ENCODE assay signal across 8 cellular contexts in genomic region chr6:144343736-144344428, GRCh38. TPM values are rescaled to one million over a fixed set of nuclear protein-coding genes. Genes with fewer than 3 reads are reported as not detected.
DNase-seq lines count a peak whose midpoint lies in the region; ATAC-seq and TF ChIP-seq lines count a peak whose summit lies in the region.

No MANE protein-coding gene starts in this region.

- H3K9ac ChIP-seq in endodermal cell (ENCODE audit: extremely low read depth, low read length, poor library complexity, severe bottlenecking) = no peak overlapping the region
- peak overlapping the region in 1 of 3 donors; percentile 48 for H3K9ac ChIP-seq in skeletal muscle tissue (ENCODE audit: low read depth in 1 of 3, low read length in 3 of 3)

- H3K4me3 ChIP-seq in Peyer's patch = peak overlapping the region; percentile 6 to 41 (median 34)
- no peak overlapping the region for H3K4me3 ChIP-seq in endodermal cell (ENCODE audit: low read length)
- H3K4me3 ChIP-seq in skeletal muscle tissue (ENCODE audit: low read length in 3 of 3) = peak overlapping the region in 1 of 3 donors; percentile 28

- H3K27ac ChIP-seq in Peyer's patch = peak overlapping the region; percentile 66 to 79 (median 76)
- H3K27ac ChIP-seq in endodermal cell (ENCODE audit: low read depth, low read length) = no peak overlapping the region
- H3K27ac ChIP-seq in skeletal muscle tissue (ENCODE audit: low read depth, low read length) = peak overlapping the region; percentile 45

- 83 to 88% methylated on average over 8 to 10 of the region's 10 CpGs for WGBS in endodermal cell (ENCODE audit: insufficient coverage in 1 of 2, insufficient read length in 1 of 2), 2 experiments

- DNase-seq in activated CD4-positive, CD25-positive, alpha-beta regulatory T cell treated with anti-CD3 and anti-CD28 coated beads, Interleukin-2, amount 50 U/mL, for 72 hours = no peak
- DNase-seq in Peyer's patch (peak in 2 of 3 donors; percentile 65 to 76), endodermal cell (no peak), ACHN (no peak), SK-N-DZ (ENCODE audit: low spot score) (no peak)

- H3K9me3 ChIP-seq in Peyer's patch (no peaks in the 10 kb centered on the region), endodermal cell (ENCODE audit: control insufficient read depth, low read length) (no peaks in the 10 kb centered on the region), skeletal muscle tissue (ENCODE audit: control insufficient read depth in 3 of 3, low read length in 3 of 3) (no peaks in the 10 kb centered on the region)

- peaks cover 4% of the 10 kb centered on the region for H3K36me3 Mint-ChIP-seq in endodermal cell (ENCODE audit: low read depth)

- in situ Hi-C loops in ACHN (cut with HindIII; ENCODE audit: low pct_ligation_motif_present, low pct_unique_long_range_greater_than_20kb, low sequenced_read_pairs) = no loop called here

- peaks cover 20% of the 10 kb centered on the region for H3K4me1 Mint-ChIP-seq in endodermal cell

- TF ChIP-seq POLR2A in Peyer's patch (IDR thresholded peaks at IDR 0.05) = no peak

- no peaks in the 10 kb centered on the region for H3K9me3 Mint-ChIP-seq in endodermal cell

- H3K4me3 Mint-ChIP-seq in endodermal cell = no peak overlapping the region

- TF ChIP-seq CTCF in Peyer's patch (IDR thresholded peaks at IDR 0.05) (no peak), endodermal cell (conservative IDR thresholded peaks at IDR 0.05) (no peak)

- no peaks in the 10 kb centered on the region for H3K36me3 ChIP-seq in Peyer's patch
- peaks cover 3% of the 10 kb centered on the region for H3K36me3 ChIP-seq in endodermal cell (ENCODE audit: control insufficient read depth, insufficient read depth, low read length)
- no peaks in the 10 kb centered on the region for H3K36me3 ChIP-seq in skeletal muscle tissue (ENCODE audit: control insufficient read depth in 3 of 3, insufficient read depth in 3 of 3, low read length in 3 of 3)

- H3K27ac Mint-ChIP-seq in endodermal cell = peak overlapping the region; percentile 53

- peak; percentile 39 to 51 for ATAC-seq in activated CD4-positive, CD25-positive, alpha-beta regulatory T cell treated with anti-CD3 and anti-CD28 coated beads, Interleukin-2, amount 50 U/mL, for 24 hours
- ATAC-seq in HG02943 (IDR thresholded peaks at IDR 0.05; ENCODE audit: low read depth, unreplicated experiment) = peak; percentile 58

- H3K27me3 Mint-ChIP-seq in endodermal cell (ENCODE audit: insufficient read depth) = no peaks in the 10 kb centered on the region

- peaks cover 0 to 36% (median 14%) of the 10 kb centered on the region in 4 donors for H3K4me1 ChIP-seq in Peyer's patch
- no peaks in the 10 kb centered on the region for H3K4me1 ChIP-seq in endodermal cell (ENCODE audit: control insufficient read depth, insufficient read depth, low read length)
- H3K4me1 ChIP-seq in skeletal muscle tissue (ENCODE audit: control insufficient read depth in 3 of 3, insufficient read depth in 3 of 3, low read length in 3 of 3) = peaks cover 20 to 34% (median 30%) of the 10 kb centered on the region in 3 donors

- H3K27me3 ChIP-seq in Peyer's patch (no peaks in the 10 kb centered on the region), endodermal cell (ENCODE audit: control insufficient read depth, insufficient read depth, low read length, poor library complexity, severe bottlenecking) (no peaks in the 10 kb centered on the region), skeletal muscle tissue (ENCODE audit: control insufficient read depth in 3 of 3, insufficient read depth in 3 of 3, low read length in 3 of 3) (no peaks in the 10 kb centered on the region)

RNA-seq across cellular contexts. Expression of gene UTRN, which starts 58.7 kb away (rescaled TPM):
- total RNA-seq in Peyer's patch (100 to 1,000 TPM in 2 of 4 donors, 10 to 100 TPM in 2; 61.1 to 579 (median 115) TPM), endodermal cell (10 to 100 TPM; 67.7 to 79.7 TPM), skeletal muscle tissue (149 TPM)
- polyA plus RNA-seq in endodermal cell (2013, experiment 1 of 2) = 40.1 TPM
- 44.5 TPM for polyA plus RNA-seq in endodermal cell (2013, experiment 2 of 2)
- polyA plus RNA-seq in SK-N-DZ (2014; cell fraction: cytosol; rRNA removed) = 1.1 and 1.8 TPM in 2 replicates
- polyA plus RNA-seq in SK-N-DZ (2014; cell fraction: nucleus; rRNA removed) = 0.88 and 1.1 TPM in 2 replicates

Comparison
In these comparisons a context has a peak if more than half of its experiments do, and no peak if none do; other contexts are left out.
1. DNase-seq: peak in Peyer's patch (2 of 3); none in activated CD4-positive, CD25-positive, alpha-beta regulatory T cell treated with anti-CD3 and anti-CD28 coated beads, Interleukin-2, amount 50 U/mL, for 72 hours (single experiment), endodermal cell (single experiment), ACHN (single experiment) and SK-N-DZ (single experiment).